Comparison of ENCODE assay signal across 15 cellular contexts in genomic region chr2:74048843-74049519, GRCh38.
DNase-seq lines count a peak whose midpoint lies in the region; ATAC-seq and TF ChIP-seq lines count a peak whose summit lies in the region.
"Had no signal": no experiment of that assay in that cellular context is flagged by ENCODE, and none has a peak within 500 bp of the region (broad histone marks: within the 10 kb centered on the region; RNA-seq: fewer than 3 reads in every experiment).

No MANE protein-coding gene starts in this region.

- H3K36me3 Mint-ChIP-seq in activated T-cell treated with anti-CD3 and anti-CD28 coated beads, Interleukin-2, amount 50 U/mL, for 24 hours (ENCODE audit: low read depth), result peaks cover 58% of the 10 kb centered on the region
- peaks cover 22% of the 10 kb centered on the region for H3K36me3 Mint-ChIP-seq in activated T-cell treated with anti-CD3 and anti-CD28 coated beads, Interleukin-2, amount 50 U/mL, for 4 hours (ENCODE audit: insufficient read depth)
- H3K36me3 Mint-ChIP-seq in WTC11 (peaks cover 3% of the 10 kb centered on the region; the same call in 1 of the 2 replicates), glutamatergic neuron (ENCODE audit: unreplicated experiment) (peaks cover 14% of the 10 kb centered on the region)
- H3K36me3 Mint-ChIP-seq: natural killer cell had no signal

- CTCF ChIA-PET in WTC11 (lab: Charles Lee), result no interaction called here

- no peaks in the 10 kb centered on the region for H3K27me3 Mint-ChIP-seq in activated T-cell treated with anti-CD3 and anti-CD28 coated beads, Interleukin-2, amount 50 U/mL, for 24 hours
- no peaks in the 10 kb centered on the region for H3K27me3 Mint-ChIP-seq in activated T-cell treated with anti-CD3 and anti-CD28 coated beads, Interleukin-2, amount 50 U/mL, for 4 hours (ENCODE audit: low read depth)
- no peaks in the 10 kb centered on the region for H3K27me3 Mint-ChIP-seq in WTC11 (ENCODE audit: low read depth)
- peaks cover 13% of the 10 kb centered on the region for H3K27me3 Mint-ChIP-seq in glutamatergic neuron (ENCODE audit: unreplicated experiment)
- no peaks in the 10 kb centered on the region for H3K27me3 Mint-ChIP-seq in stimulated activated naive CD8-positive, alpha-beta T cell treated with anti-CD3 and anti-CD28 coated beads, Interleukin-15, amount 100 ng/mL, for 72 hours
- H3K27me3 Mint-ChIP-seq: activated CD4-positive, alpha-beta T cell treated with anti-CD3 and anti-CD28 coated beads, Interleukin-2, amount 10 ng/mL, durations not matched to agents 7 days and 5 days had no signal

- peaks cover 33% of the 10 kb centered on the region for H3K4me1 Mint-ChIP-seq in activated T-cell treated with anti-CD3 and anti-CD28 coated beads, Interleukin-2, amount 50 U/mL, for 24 hours (ENCODE audit: low read depth)
- H3K4me1 Mint-ChIP-seq in activated T-cell treated with anti-CD3 and anti-CD28 coated beads, Interleukin-2, amount 50 U/mL, for 4 hours (ENCODE audit: low read depth), result peaks cover 39% of the 10 kb centered on the region
- H3K4me1 Mint-ChIP-seq in WTC11 (peaks cover 20% of the 10 kb centered on the region), glutamatergic neuron (ENCODE audit: low read depth, unreplicated experiment) (peaks cover 47% of the 10 kb centered on the region)
- peaks cover 58% of the 10 kb centered on the region for H3K4me1 Mint-ChIP-seq in stimulated activated naive CD8-positive, alpha-beta T cell treated with anti-CD3 and anti-CD28 coated beads, Interleukin-15, amount 100 ng/mL, for 72 hours

- peak overlapping the region; percentile 45 for H3K27ac Mint-ChIP-seq in activated T-cell treated with anti-CD3 and anti-CD28 coated beads, Interleukin-2, amount 50 U/mL, for 24 hours
- peak overlapping the region; percentile 24 for H3K27ac Mint-ChIP-seq in WTC11
- peak overlapping the region; percentile 53 for H3K27ac Mint-ChIP-seq in glutamatergic neuron (ENCODE audit: unreplicated experiment)
- peak overlapping the region; percentile 43 to 65 for H3K27ac Mint-ChIP-seq in stimulated activated naive CD8-positive, alpha-beta T cell treated with anti-CD3 and anti-CD28 coated beads, Interleukin-15, amount 100 ng/mL, for 72 hours
- H3K27ac Mint-ChIP-seq: activated CD4-positive, alpha-beta T cell treated with anti-CD3 and anti-CD28 coated beads, Interleukin-2, amount 10 ng/mL, durations not matched to agents 7 days and 5 days; activated T-cell treated with anti-CD3 and anti-CD28 coated beads, Interleukin-2, amount 50 U/mL, for 72 hours had no signal

- no peak for TF ChIP-seq CTCF in WTC11 (IDR thresholded peaks at IDR 0.05)
- TF ChIP-seq CTCF in glutamatergic neuron (IDR thresholded peaks at IDR 0.05; ENCODE audit: partially characterized antibody, unreplicated experiment), result no peak

- DNase-seq in activated T-cell treated with anti-CD3 and anti-CD28 coated beads, Interleukin-2, amount 50 U/mL, for 24 hours, result no peak
- no peak for DNase-seq in activated T-cell treated with anti-CD3 and anti-CD28 coated beads, Interleukin-2, amount 50 U/mL, for 4 hours
- DNase-seq in WTC11 (ENCODE audit: low spot score) (no peak), glutamatergic neuron (no peak), A172 (ENCODE audit: low spot score) (no peak), Kasumi-1 (lab: John Stamatoyannopoulos, UW) (no peak)
- DNase-seq in stimulated activated naive CD8-positive, alpha-beta T cell treated with anti-CD3 and anti-CD28 coated beads, Interleukin-15, amount 100 ng/mL, for 72 hours, result no peak
- DNase-seq: activated CD4-positive, alpha-beta T cell treated with anti-CD3 and anti-CD28 coated beads, Interleukin-2, amount 10 ng/mL, durations not matched to agents 7 days and 5 days; activated T-cell treated with anti-CD3 and anti-CD28 coated beads, Interleukin-2, amount 50 U/mL, for 72 hours; DMS79; islet precursor cell; Karpas-422; natural killer cell; spleen had no signal

- no peaks in the 10 kb centered on the region for H3K9me3 Mint-ChIP-seq in activated T-cell treated with anti-CD3 and anti-CD28 coated beads, Interleukin-2, amount 50 U/mL, for 24 hours
- no peaks in the 10 kb centered on the region for H3K9me3 Mint-ChIP-seq in activated T-cell treated with anti-CD3 and anti-CD28 coated beads, Interleukin-2, amount 50 U/mL, for 4 hours
- H3K9me3 Mint-ChIP-seq in WTC11, result no peaks in the 10 kb centered on the region
- peaks cover 11% of the 10 kb centered on the region for H3K9me3 Mint-ChIP-seq in glutamatergic neuron (ENCODE audit: unreplicated experiment)
- no peaks in the 10 kb centered on the region for H3K9me3 Mint-ChIP-seq in stimulated activated naive CD8-positive, alpha-beta T cell treated with anti-CD3 and anti-CD28 coated beads, Interleukin-15, amount 100 ng/mL, for 72 hours
- H3K9me3 Mint-ChIP-seq: activated CD4-positive, alpha-beta T cell treated with anti-CD3 and anti-CD28 coated beads, Interleukin-2, amount 10 ng/mL, durations not matched to agents 7 days and 5 days; activated T-cell treated with anti-CD3 and anti-CD28 coated beads, Interleukin-2, amount 50 U/mL, for 72 hours; natural killer cell had no signal

- no peak for ATAC-seq in activated T-cell treated with anti-CD3 and anti-CD28 coated beads, Interleukin-2, amount 50 U/mL, for 4 hours
- ATAC-seq in WTC11, result no peak
- ATAC-seq in stimulated activated naive CD8-positive, alpha-beta T cell treated with anti-CD3 and anti-CD28 coated beads, Interleukin-15, amount 100 ng/mL, for 72 hours, result no peak
- no peak for ATAC-seq in SK-N-SH treated with all-trans-retinoic acid at 6 μM for 48 hours
- ATAC-seq: activated T-cell treated with anti-CD3 and anti-CD28 coated beads, Interleukin-2, amount 50 U/mL, for 72 hours; natural killer cell had no signal

- no peak overlapping the region for H3K4me3 Mint-ChIP-seq in activated T-cell treated with anti-CD3 and anti-CD28 coated beads, Interleukin-2, amount 50 U/mL, for 24 hours
- no peak overlapping the region for H3K4me3 Mint-ChIP-seq in activated T-cell treated with anti-CD3 and anti-CD28 coated beads, Interleukin-2, amount 50 U/mL, for 4 hours
- H3K4me3 Mint-ChIP-seq in WTC11 (no peak overlapping the region), glutamatergic neuron (ENCODE audit: unreplicated experiment) (peak overlapping the region; percentile 65)
- no peak overlapping the region for H3K4me3 Mint-ChIP-seq in stimulated activated naive CD8-positive, alpha-beta T cell treated with anti-CD3 and anti-CD28 coated beads, Interleukin-15, amount 100 ng/mL, for 72 hours
- H3K4me3 Mint-ChIP-seq: activated CD4-positive, alpha-beta T cell treated with anti-CD3 and anti-CD28 coated beads, Interleukin-2, amount 10 ng/mL, durations not matched to agents 7 days and 5 days; activated T-cell treated with anti-CD3 and anti-CD28 coated beads, Interleukin-2, amount 50 U/mL, for 72 hours; natural killer cell had no signal

- POLR2A ChIA-PET in WTC11 (lab: Charles Lee), result no interaction called here

TF ChIP-seq in WTC11, 78 proteins besides CTCF, POLR2A, EP300 and RAD21 (continues in another document):
- TF ChIP-seq, protein P1, sequence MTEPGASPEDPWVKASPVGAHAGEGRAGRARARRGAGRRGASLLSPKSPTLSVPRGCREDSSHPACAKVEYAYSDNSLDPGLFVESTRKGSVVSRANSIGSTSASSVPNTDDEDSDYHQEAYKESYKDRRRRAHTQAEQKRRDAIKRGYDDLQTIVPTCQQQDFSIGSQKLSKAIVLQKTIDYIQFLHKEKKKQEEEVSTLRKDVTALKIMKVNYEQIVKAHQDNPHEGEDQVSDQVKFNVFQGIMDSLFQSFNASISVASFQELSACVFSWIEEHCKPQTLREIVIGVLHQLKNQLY (CRISPR knock-in tag; IDR thresholded peaks at IDR 0.05), result no peak
- TF ChIP-seq ZNF396 (CRISPR knock-in tag; IDR thresholded peaks at IDR 0.05; ENCODE audit: borderline replicate concordance) (no peak), NR3C1 (CRISPR knock-in tag; conservative IDR thresholded peaks at IDR 0.05; ENCODE audit: low read depth) (no peak), NFYB (CRISPR knock-in tag; conservative IDR thresholded peaks at IDR 0.05; ENCODE audit: low read depth) (no peak), ZNF512 (CRISPR knock-in tag; IDR thresholded peaks at IDR 0.05; ENCODE audit: borderline replicate concordance) (no peak)

TF ChIP-seq in SK-N-SH treated with all-trans-retinoic acid at 6 μM for 48 hours, 23 proteins besides CTCF, POLR2A, EP300 and RAD21:
- TF ChIP-seq RARB (CRISPR knock-in tag; IDR thresholded peaks at IDR 0.05), result no peak
- TF ChIP-seq ZNF8 (CRISPR knock-in tag; IDR thresholded peaks at IDR 0.05), result no peak
- no peak for TF ChIP-seq ZNF565 (CRISPR knock-in tag; conservative IDR thresholded peaks at IDR 0.05; ENCODE audit: low read depth)
- TF ChIP-seq PPARA (CRISPR knock-in tag; IDR thresholded peaks at IDR 0.05; ENCODE audit: borderline replicate concordance), result no peak
